22 cellular contexts compared by ENCODE assay signal in the genomic region with DNA sequence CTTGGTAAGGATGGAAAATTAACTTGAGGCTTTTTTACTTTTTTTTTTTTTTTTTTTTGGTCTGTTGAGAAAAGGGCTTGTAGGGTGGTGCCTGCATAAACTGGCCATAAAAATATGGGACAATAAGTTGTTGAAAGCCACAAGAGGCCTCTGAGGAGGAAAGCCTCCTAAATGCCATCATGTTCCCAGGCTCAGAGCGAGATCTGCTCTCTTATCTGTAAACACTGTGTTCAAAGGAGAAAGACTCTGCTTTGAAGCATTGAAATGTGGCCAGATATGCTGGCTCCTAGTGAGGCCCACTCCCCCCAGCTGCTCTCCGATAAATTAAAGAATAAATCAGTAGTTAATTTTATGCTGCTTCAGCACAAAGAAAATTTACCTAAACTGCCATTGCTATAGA.
DNase-seq lines count a peak whose midpoint lies in the region; ATAC-seq, FAIRE-seq and TF ChIP-seq lines count a peak whose summit lies in the region.
"Had no signal": no experiment of that assay in that cellular context is flagged by ENCODE, and none has a peak within 500 bp of the region (broad histone marks: within the 10 kb centered on the region; RNA-seq: fewer than 3 reads in every experiment).

No MANE protein-coding gene starts in this region.

- no peaks in the 10 kb centered on the region for H3K36me3 Mint-ChIP-seq in endothelial cell (ENCODE audit: low read depth, unreplicated experiment)
- H3K36me3 Mint-ChIP-seq: CD4-positive, CD25-positive, alpha-beta regulatory T cell had no signal

- no peak overlapping the region for H2BK5ac ChIP-seq in IMR-90 (ENCODE audit: low read depth, low read length, poor library complexity, severe bottlenecking)

- H3K23ac ChIP-seq in IMR-90 (ENCODE audit: low read depth, low read length): no peak overlapping the region

- dilution Hi-C loops in IMR-90 (cut with HindIII; ENCODE audit: low sequenced_read_pairs, unreplicated experiment): no loop called here

- H3K27ac Mint-ChIP-seq in endothelial cell (ENCODE audit: unreplicated experiment): no peak overlapping the region
- H3K27ac Mint-ChIP-seq: CD4-positive, CD25-positive, alpha-beta regulatory T cell had no signal

- H4K20me1 ChIP-seq in IMR-90 (ENCODE audit: insufficient read depth, low read length): no peaks in the 10 kb centered on the region
- H4K20me1 ChIP-seq: BLaER1 had no signal

- no peak overlapping the region for H2BK120ac ChIP-seq in IMR-90 (ENCODE audit: low read depth, low read length)

- H2BK20ac ChIP-seq in IMR-90 (ENCODE audit: low read depth, low read length): no peak overlapping the region

- H4K5ac ChIP-seq in IMR-90 (ENCODE audit: low read depth, low read length): no peak overlapping the region

- no CpG with 5 or more reads among the region's 2 CpGs for WGBS in IMR-90 (ENCODE audit: extremely low coverage in 2 of 2, insufficient read length in 1 of 2), 2 experiments
- WGBS in adrenal gland, 4 donors: 34 to 45% (median 40%) methylated on average over 2 of the region's 2 CpGs

- intact Hi-C loops in IMR-90 (cut with micrococcal nuclease): no loop called here
- intact Hi-C loops in mucosa of descending colon (cut with DNase I, micrococcal nuclease): no loop called here
- intact Hi-C loops in adrenal gland (cut with DNase I): no loop called here

- H3K9ac ChIP-seq in IMR-90 (ENCODE audit: low read depth, low read length): no peak overlapping the region
- H3K9ac ChIP-seq: BLaER1, GM23248, SK-N-SH had no signal

- H3K4me1 ChIP-seq in IMR-90 (ENCODE audit: control insufficient read depth, insufficient read depth, low read length) (peaks cover 5% of the 10 kb centered on the region; the same call in 1 of the 2 replicates), mucosa of descending colon (ENCODE audit: low read depth) (peaks cover 5% of the 10 kb centered on the region), adrenal gland (replicated peaks in 1 of 2) (no peaks in the 10 kb centered on the region)
- H3K4me1 ChIP-seq: BLaER1 had no signal

- TF ChIP-seq POLR2A in IMR-90 (IDR thresholded peaks at IDR 0.05; ENCODE audit: low read depth, low read length) (no peak), adrenal gland (IDR thresholded peaks at IDR 0.05) (no peak)

- no peak overlapping the region for H4K91ac ChIP-seq in IMR-90 (ENCODE audit: insufficient read depth, low read depth, low read length)

- no peak overlapping the region for H2AFZ ChIP-seq in IMR-90 (replicated peaks; ENCODE audit: low read length, poor library complexity)
- H2AFZ ChIP-seq: GM23248 had no signal

- H3K4me3 ChIP-seq in IMR-90 (ENCODE audit: insufficient read depth, low read depth, low read length) (no peak overlapping the region), mucosa of descending colon (no peak overlapping the region), adrenal gland (no peak overlapping the region)
- H3K4me3 ChIP-seq: BLaER1, GM23248 had no signal

- H3K4ac ChIP-seq in IMR-90 (ENCODE audit: low read depth, low read length): no peak overlapping the region

- FAIRE-seq in RCC 7860 (lab: Jason Lieb, UNC): no peak
- FAIRE-seq: A204.1, GM18507, HTR-8/SVneo had no signal

- BruUV-seq in IMR-90 (replicated peaks; lab: Mats Ljungman, UMichigan): no TSS peak

- no peak overlapping the region for H3K18ac ChIP-seq in IMR-90 (ENCODE audit: low read depth, low read length)

- no peaks in the 10 kb centered on the region for H3K4me1 Mint-ChIP-seq in endothelial cell (ENCODE audit: unreplicated experiment)
- H3K4me1 Mint-ChIP-seq: CD4-positive, CD25-positive, alpha-beta regulatory T cell had no signal

- no peak overlapping the region for H3K14ac ChIP-seq in IMR-90 (replicated peaks; ENCODE audit: low read depth, low read length)

- H2BK15ac ChIP-seq in IMR-90 (ENCODE audit: low read depth, low read length): no peak overlapping the region

- H3K4me2 ChIP-seq in IMR-90 (ENCODE audit: low read depth, low read length): no peak overlapping the region
- H3K4me2 ChIP-seq: BLaER1, SK-N-SH had no signal

- H3K27me3 Mint-ChIP-seq in endothelial cell (ENCODE audit: unreplicated experiment): no peaks in the 10 kb centered on the region
- H3K27me3 Mint-ChIP-seq: CD4-positive, CD25-positive, alpha-beta regulatory T cell had no signal

- in situ Hi-C loops in IMR-90 (cut with MboI; ENCODE audit: low sequenced_read_pairs): no loop called here

- H3K9me3 ChIP-seq in IMR-90 (ENCODE audit: control insufficient read depth, insufficient read depth, low read length): no peaks in the 10 kb centered on the region
- no peaks in the 10 kb centered on the region for H3K9me3 ChIP-seq in mucosa of descending colon
- H3K9me3 ChIP-seq in adrenal gland (replicated peaks in 1 of 3): no peaks in the 10 kb centered on the region
- H3K9me3 ChIP-seq: BLaER1, SK-N-SH had no signal

- no peaks in the 10 kb centered on the region for H3K9me3 Mint-ChIP-seq in endothelial cell (ENCODE audit: unreplicated experiment)

- no peak for TF ChIP-seq RAD21 in IMR-90 (IDR thresholded peaks at IDR 0.05; ENCODE audit: low read length)

- TF ChIP-seq CTCF in IMR-90 (conservative IDR thresholded peaks at IDR 0.05; ENCODE audit: low read depth, low read length): no peak
- TF ChIP-seq CTCF in mucosa of descending colon (IDR thresholded peaks at IDR 0.05): no peak
- TF ChIP-seq CTCF in endothelial cell (IDR thresholded peaks at IDR 0.05; ENCODE audit: unreplicated experiment): no peak
- no peak for TF ChIP-seq CTCF in adrenal gland (IDR thresholded peaks at IDR 0.05)

- H4K8ac ChIP-seq in IMR-90 (ENCODE audit: low read depth in 2 of 2, low read length in 2 of 2): no peak overlapping the region

- H3K27ac ChIP-seq in IMR-90 (ENCODE audit: insufficient read depth, low read length) (no peak overlapping the region), adrenal gland (no peak overlapping the region)
- H3K27ac ChIP-seq: BLaER1, GM23248 had no signal

- no peaks in the 10 kb centered on the region for H3K9me1 ChIP-seq in IMR-90 (ENCODE audit: insufficient read depth, low read length)

- DNase-seq in NCI-H82 (lab: John Stamatoyannopoulos, UW) (peak; percentile 30), NCI-H82 treated with DMSO at 0.1 percent for 48 hours (lab: John Stamatoyannopoulos, UW; ENCODE audit: unreplicated experiment) (no peak), IMR-90 (no peak), mucosa of descending colon (peak in 1 of 3 donors; percentile 13), endothelial cell (ENCODE audit: low spot score) (no peak), adrenal gland (no peak), RCC 7860 (ENCODE audit: low spot score) (no peak)
- DNase-seq: CD4-positive, CD25-positive, alpha-beta regulatory T cell; GM23248; H7; KBM-7; NCI-H1105 treated with DMSO at 0.1 percent for 48 hours; NCI-H146; NCI-H1930; NCI-H2107; NCI-H226; NCI-H510A; SK-N-SH had no signal

- H2AK9ac ChIP-seq in IMR-90 (replicated peaks; ENCODE audit: low read depth, low read length, poor library complexity): no peak overlapping the region

- H3K4me3 Mint-ChIP-seq in endothelial cell (ENCODE audit: unreplicated experiment): no peak overlapping the region
- H3K4me3 Mint-ChIP-seq: CD4-positive, CD25-positive, alpha-beta regulatory T cell had no signal

- no peak for ATAC-seq in IMR-90 (ENCODE audit: low read depth)
- ATAC-seq in mucosa of descending colon: peak; percentile 39

- CTCF ChIA-PET in IMR-90 (lab: Yijun Ruan, JAX): no interaction called here

- no peak overlapping the region for H2AK5ac ChIP-seq in IMR-90 (ENCODE audit: low read depth, low read length)

- H3K56ac ChIP-seq in IMR-90 (ENCODE audit: extremely low read depth, insufficient read depth, low read length): no peak overlapping the region

- no peaks in the 10 kb centered on the region for H3K79me1 ChIP-seq in IMR-90 (ENCODE audit: low read depth in 1 of 2, low read length in 2 of 2)

- H3K36me3 ChIP-seq in IMR-90 (ENCODE audit: control insufficient read depth, insufficient read depth, low read length) (no peaks in the 10 kb centered on the region), mucosa of descending colon (ENCODE audit: low read depth) (no peaks in the 10 kb centered on the region), adrenal gland (replicated peaks in 1 of 2) (no peaks in the 10 kb centered on the region)
- H3K36me3 ChIP-seq: BLaER1 had no signal

- H3K27me3 ChIP-seq in IMR-90 (ENCODE audit: control insufficient read depth, insufficient read depth, low read length) (no peaks in the 10 kb centered on the region), adrenal gland (peaks cover 4% of the 10 kb centered on the region)
- H3K27me3 ChIP-seq: BLaER1 had no signal

- POLR2A ChIA-PET in IMR-90 (lab: Charles Lee; ENCODE audit: unreplicated experiment): no interaction called here

TF ChIP-seq in IMR-90, 13 proteins besides CTCF, POLR2A, EP300 and RAD21:
- TF ChIP-seq MAFK (IDR thresholded peaks at IDR 0.05; ENCODE audit: low read depth, low read length): peak; percentile 31; the same call in 1 of the 2 replicates
- no peak for TF ChIP-seq FOS (IDR thresholded peaks at IDR 0.05; ENCODE audit: low read depth, low read length)
